In genomic region chr4:41683321-41683720, GRCh38 we compare ENCODE assay signal across 31 cellular contexts.
"Had no signal": no experiment of that assay in that cellular context is flagged by ENCODE, and none has a peak within 500 bp of the region (broad histone marks: within the 10 kb centered on the region; RNA-seq: fewer than 3 reads in every experiment).

No MANE protein-coding gene starts in this region.

- H3K4me3 ChIP-seq: pancreas, prostate gland, sigmoid colon, smooth muscle cell, upper lobe of right lung had no signal

- DNase-seq: activated B cell treated with CpG ODN at 0.5 μM for 24 hours; activated CD4-positive, alpha-beta T cell treated with anti-CD3 and anti-CD28 coated beads, Interleukin-2, amount 50 U/mL, for 1 hour; activated CD8-positive, alpha-beta T cell treated with anti-CD3 and anti-CD28 coated beads for 36 hours; activated naive CD8-positive, alpha-beta T cell treated with anti-CD3 and anti-CD28 coated beads, Interleukin-2, amount 50 U/mL, for 24 hours; activated T-cell treated with anti-CD3 and anti-CD28 coated beads, Interleukin-2, amount 50 U/mL, for 48 hours; aorta; brain microvascular endothelial cell; cortex of kidney; effector memory CD8-positive, alpha-beta T cell; foreskin melanocyte; glutamatergic neuron; islet precursor cell; left cardiac atrium; mammary epithelial cell; naive B cell; nephron progenitor cell; pancreas; sigmoid colon; stimulated activated CD4-positive, alpha-beta T cell treated with anti-CD3 and anti-CD28 coated beads, Interleukin-1b, Interleukin-23, amount 100 ng/mL, for 48 hours; stimulated activated CD4-positive, alpha-beta T cell treated with anti-CD3 and anti-CD28 coated beads, Interleukin-4, amount 100 ng/mL, for 4 hours; stimulated activated CD8-positive, alpha-beta memory T cell treated with anti-CD3 and anti-CD28 coated beads, Interleukin-4, amount 100 ng/mL, for 48 hours; stimulated activated naive CD8-positive, alpha-beta T cell treated with anti-CD3 and anti-CD28 coated beads, Interleukin-15, amount 100 ng/mL, for 72 hours; substantia nigra; upper lobe of right lung had no signal

- ATAC-seq: activated CD8-positive, alpha-beta T cell treated with anti-CD3 and anti-CD28 coated beads for 36 hours; activated naive CD8-positive, alpha-beta T cell treated with anti-CD3 and anti-CD28 coated beads, Interleukin-2, amount 50 U/mL, for 24 hours; effector memory CD8-positive, alpha-beta T cell; left cardiac atrium; pancreas; stimulated activated naive CD8-positive, alpha-beta T cell treated with anti-CD3 and anti-CD28 coated beads, Interleukin-15, amount 100 ng/mL, for 72 hours; upper lobe of right lung had no signal

- H3K4me3 Mint-ChIP-seq: activated B cell treated with CpG ODN at 0.5 μM for 24 hours; activated CD8-positive, alpha-beta T cell treated with anti-CD3 and anti-CD28 coated beads for 36 hours; activated naive CD4-positive, alpha-beta T cell treated with anti-CD3 and anti-CD28 coated beads, Interleukin-2, amount 50 U/mL, for 24 hours; activated naive CD8-positive, alpha-beta T cell treated with anti-CD3 and anti-CD28 coated beads, Interleukin-2, amount 50 U/mL, for 24 hours; effector memory CD8-positive, alpha-beta T cell; mesothelial cell of epicardium; naive B cell; nephron progenitor cell; stimulated activated memory B cell treated with anti-CD40 and anti-IgM and Interleukin-4, amounts not matched to agents 10 μg/mL and 1 μg/mL and 100 μg/mL, for 72 hours; stimulated activated naive CD8-positive, alpha-beta T cell treated with anti-CD3 and anti-CD28 coated beads, Interleukin-15, amount 100 ng/mL, for 72 hours had no signal

- H3K9me3 ChIP-seq: neutrophil, pancreas, prostate gland, sigmoid colon, upper lobe of right lung had no signal

- H3K27me3 ChIP-seq: pancreas, sigmoid colon, upper lobe of right lung had no signal

- H3K27me3 Mint-ChIP-seq: activated naive CD8-positive, alpha-beta T cell treated with anti-CD3 and anti-CD28 coated beads, Interleukin-2, amount 50 U/mL, for 24 hours; effector memory CD8-positive, alpha-beta T cell; stimulated activated memory B cell treated with anti-CD40 and anti-IgM and Interleukin-4, amounts not matched to agents 10 μg/mL and 1 μg/mL and 100 μg/mL, for 72 hours; stimulated activated naive CD8-positive, alpha-beta T cell treated with anti-CD3 and anti-CD28 coated beads, Interleukin-15, amount 100 ng/mL, for 72 hours had no signal

- H3K4me1 Mint-ChIP-seq: activated B cell treated with CpG ODN at 0.5 μM for 24 hours; activated naive CD4-positive, alpha-beta T cell treated with anti-CD3 and anti-CD28 coated beads, Interleukin-2, amount 50 U/mL, for 24 hours; activated naive CD8-positive, alpha-beta T cell treated with anti-CD3 and anti-CD28 coated beads, Interleukin-2, amount 50 U/mL, for 24 hours; mesothelial cell of epicardium; naive B cell; nephron progenitor cell; stimulated activated memory B cell treated with anti-CD40 and anti-IgM and Interleukin-4, amounts not matched to agents 10 μg/mL and 1 μg/mL and 100 μg/mL, for 72 hours; stimulated activated naive CD8-positive, alpha-beta T cell treated with anti-CD3 and anti-CD28 coated beads, Interleukin-15, amount 100 ng/mL, for 72 hours had no signal

- H3K36me3 ChIP-seq: brain microvascular endothelial cell, neutrophil had no signal

- H3K27ac ChIP-seq: brain microvascular endothelial cell, neutrophil, pancreas, prostate gland, sigmoid colon, upper lobe of right lung had no signal

- H3K9me3 Mint-ChIP-seq: activated B cell treated with CpG ODN at 0.5 μM for 24 hours; activated CD8-positive, alpha-beta T cell treated with anti-CD3 and anti-CD28 coated beads for 36 hours; activated naive CD4-positive, alpha-beta T cell treated with anti-CD3 and anti-CD28 coated beads, Interleukin-2, amount 50 U/mL, for 24 hours; activated naive CD8-positive, alpha-beta T cell treated with anti-CD3 and anti-CD28 coated beads, Interleukin-2, amount 50 U/mL, for 24 hours; activated T-helper 2 cell treated with anti-CD3 and anti-CD28 coated beads, Interferon-gamma antibody, Interleukin-2, Interleukin-4, amounts not matched to agents 10 μg/mL and 5 μg/mL and 100 μg/mL, durations not matched to agents 14 hours and 24 hours and 36 hours; effector memory CD8-positive, alpha-beta T cell; mesothelial cell of epicardium; naive B cell; nephron progenitor cell; stimulated activated memory B cell treated with anti-CD40 and anti-IgM and Interleukin-4, amounts not matched to agents 10 μg/mL and 1 μg/mL and 100 μg/mL, for 72 hours; stimulated activated naive CD8-positive, alpha-beta T cell treated with anti-CD3 and anti-CD28 coated beads, Interleukin-15, amount 100 ng/mL, for 72 hours had no signal

- H3K36me3 Mint-ChIP-seq: activated naive CD4-positive, alpha-beta T cell treated with anti-CD3 and anti-CD28 coated beads, Interleukin-2, amount 50 U/mL, for 24 hours; naive B cell; stimulated activated memory B cell treated with anti-CD40 and anti-IgM and Interleukin-4, amounts not matched to agents 10 μg/mL and 1 μg/mL and 100 μg/mL, for 72 hours had no signal

- H3K4me1 ChIP-seq: pancreas, prostate gland, sigmoid colon, upper lobe of right lung had no signal

- H3K27ac Mint-ChIP-seq: activated B cell treated with CpG ODN at 0.5 μM for 24 hours; activated CD8-positive, alpha-beta T cell treated with anti-CD3 and anti-CD28 coated beads for 36 hours; activated naive CD4-positive, alpha-beta T cell treated with anti-CD3 and anti-CD28 coated beads, Interleukin-2, amount 50 U/mL, for 24 hours; activated naive CD8-positive, alpha-beta T cell treated with anti-CD3 and anti-CD28 coated beads, Interleukin-2, amount 50 U/mL, for 24 hours; activated T-helper 2 cell treated with anti-CD3 and anti-CD28 coated beads, Interferon-gamma antibody, Interleukin-2, Interleukin-4, amounts not matched to agents 10 μg/mL and 5 μg/mL and 100 μg/mL, durations not matched to agents 14 hours and 24 hours and 36 hours; effector memory CD8-positive, alpha-beta T cell; mesothelial cell of epicardium; naive B cell; nephron progenitor cell; stimulated activated memory B cell treated with anti-CD40 and anti-IgM and Interleukin-4, amounts not matched to agents 10 μg/mL and 1 μg/mL and 100 μg/mL, for 72 hours; stimulated activated naive CD8-positive, alpha-beta T cell treated with anti-CD3 and anti-CD28 coated beads, Interleukin-15, amount 100 ng/mL, for 72 hours had no signal
